In genomic region chr3:23620044-23620443, GRCh38 we compare ENCODE assay signal across 23 cellular contexts.
A peak's percentile ranks its signal among the peaks of the same experiment; 100 is the strongest.
DNase-seq lines count a peak whose midpoint lies in the region; ATAC-seq, FAIRE-seq and TF ChIP-seq lines count a peak whose summit lies in the region.
"Had no signal": no experiment of that assay in that cellular context is flagged by ENCODE, and none has a peak within 500 bp of the region (broad histone marks: within the 10 kb centered on the region; RNA-seq: fewer than 3 reads in every experiment).

No MANE protein-coding gene starts in this region.

- no peak overlapping the region for H2BK15ac ChIP-seq in mesendoderm (replicated peaks; ENCODE audit: low read depth)

- H3K23ac ChIP-seq in mesendoderm (ENCODE audit: low read length), result no peak overlapping the region

- H3K18ac ChIP-seq in mesendoderm (ENCODE audit: low read length), result no peak overlapping the region

- H3K36me3 ChIP-seq in endodermal cell (ENCODE audit: control insufficient read depth, insufficient read depth, low read length) (no peaks in the 10 kb centered on the region), mesendoderm (ENCODE audit: control insufficient read depth, insufficient read depth, low read length) (no peaks in the 10 kb centered on the region)
- H3K36me3 ChIP-seq: HAP-1, tibial nerve had no signal

- FAIRE-seq in A549 (lab: Jason Lieb, UNC), result no peak
- FAIRE-seq: endometrium, islet of Langerhans had no signal

- CTCF ChIA-PET in A549 (lab: Yijun Ruan, JAX), result interaction anchor here (1.4 kb wide), 1 partner anchor 141 kb away, joined by 3 read pairs; no protein-coding TSS in a partner anchor

- DNase-seq in A549 (ENCODE audit: low read depth in 1 of 2, low spot score in 1 of 2) (no peak), NB4 (ENCODE audit: low read depth) (peak; percentile 6), endodermal cell (peak; percentile 51), mesendoderm (peak; percentile 31), type B pancreatic cell (ENCODE audit: extremely low spot score, unreplicated experiment) (no peak), HPDE6-E6E7 (ENCODE audit: extremely low spot score) (no peak), islet precursor cell (no peak), NCI-H2081 (lab: John Stamatoyannopoulos, UW) (no peak)
- DNase-seq: activated CD4-positive, alpha-beta memory T cell treated with anti-CD3 and anti-CD28 coated beads, Interleukin-2, amount 10 ng/mL, durations not matched to agents 7 days and 5 days; activated gamma-delta T cell treated with Interleukin-2 at 50 U/mL for 16 hours; activated T-cell treated with anti-CD3 and anti-CD28 coated beads for 4 hours; NCI-H1436 treated with DMSO at 0.1 percent for 48 hours; NCI-H524; RPMI8226; stimulated activated CD4-positive, alpha-beta T cell treated with anti-CD3 and anti-CD28 coated beads, Interleukin-4, amount 100 ng/mL, for 24 hours; stimulated activated naive CD8-positive, alpha-beta T cell treated with anti-CD3 and anti-CD28 coated beads, Interleukin-15, amount 100 ng/mL, for 72 hours; T-helper 9 cell had no signal

- H3K4me2 ChIP-seq in A549, result no peak overlapping the region
- no peak overlapping the region for H3K4me2 ChIP-seq in mesendoderm (ENCODE audit: low read length)

- H3K9me3 Mint-ChIP-seq in endodermal cell (peaks cover 24% of the 10 kb centered on the region), type B pancreatic cell (peaks cover 11% of the 10 kb centered on the region)

- ATAC-seq in A549, result peak; percentile 43 to 47; a peak in 4 of 6 replicates
- ATAC-seq: activated CD4-positive, CD25-positive, alpha-beta regulatory T cell treated with anti-CD3 and anti-CD28 coated beads, Interleukin-2, amount 50 U/mL, for 24 hours; stimulated activated naive CD8-positive, alpha-beta T cell treated with anti-CD3 and anti-CD28 coated beads, Interleukin-15, amount 100 ng/mL, for 72 hours had no signal

- H3K4me1 ChIP-seq in A549, result no peaks in the 10 kb centered on the region
- no peaks in the 10 kb centered on the region for H3K4me1 ChIP-seq in endodermal cell (ENCODE audit: control insufficient read depth, insufficient read depth, low read length)
- H3K4me1 ChIP-seq in mesendoderm (ENCODE audit: control insufficient read depth, low read depth, low read length), result no peaks in the 10 kb centered on the region
- H3K4me1 ChIP-seq: HAP-1, tibial nerve had no signal

- no peak overlapping the region for H3K4ac ChIP-seq in mesendoderm (ENCODE audit: low read depth, low read length)

- no peak overlapping the region for H2BK5ac ChIP-seq in mesendoderm (ENCODE audit: low read length)

- H3K27me3 Mint-ChIP-seq in endodermal cell (ENCODE audit: insufficient read depth), result no peaks in the 10 kb centered on the region
- no peaks in the 10 kb centered on the region for H3K27me3 Mint-ChIP-seq in type B pancreatic cell
- H3K27me3 Mint-ChIP-seq: activated CD4-positive, alpha-beta memory T cell treated with anti-CD3 and anti-CD28 coated beads, Interleukin-2, amount 10 ng/mL, durations not matched to agents 7 days and 5 days; stimulated activated naive CD8-positive, alpha-beta T cell treated with anti-CD3 and anti-CD28 coated beads, Interleukin-15, amount 100 ng/mL, for 72 hours had no signal

- H3K4me3 Mint-ChIP-seq in endodermal cell, result no peak overlapping the region
- H3K4me3 Mint-ChIP-seq in type B pancreatic cell, result no peak overlapping the region
- H3K4me3 Mint-ChIP-seq: activated CD4-positive, alpha-beta memory T cell treated with anti-CD3 and anti-CD28 coated beads, Interleukin-2, amount 10 ng/mL, durations not matched to agents 7 days and 5 days; stimulated activated naive CD8-positive, alpha-beta T cell treated with anti-CD3 and anti-CD28 coated beads, Interleukin-15, amount 100 ng/mL, for 72 hours had no signal

- H3K27me3 ChIP-seq in endodermal cell (ENCODE audit: control insufficient read depth, insufficient read depth, low read length, poor library complexity, severe bottlenecking), result no peaks in the 10 kb centered on the region
- H3K27me3 ChIP-seq in mesendoderm (ENCODE audit: insufficient read depth, low read length, poor library complexity), result no peaks in the 10 kb centered on the region
- H3K27me3 ChIP-seq: tibial nerve had no signal

- H3K9me3 ChIP-seq in A549 (peaks cover under 1% of the 10 kb centered on the region; the same call in 1 of the 3 replicates), endodermal cell (ENCODE audit: control insufficient read depth, low read length) (peaks cover 4% of the 10 kb centered on the region)
- H3K9me3 ChIP-seq: HAP-1 had no signal

- no peaks in the 10 kb centered on the region for H3K36me3 Mint-ChIP-seq in endodermal cell (ENCODE audit: low read depth)
- H3K36me3 Mint-ChIP-seq in type B pancreatic cell, result no peaks in the 10 kb centered on the region

- H2AK5ac ChIP-seq in mesendoderm (ENCODE audit: low read length), result no peak overlapping the region

- H2BK120ac ChIP-seq in mesendoderm (ENCODE audit: low read depth, low read length), result no peak overlapping the region

- TF ChIP-seq POLR2A in A549 (IDR thresholded peaks at IDR 0.05; ENCODE audit: low read length), result no peak
- no peak for TF ChIP-seq POLR2A in NB4 (IDR thresholded peaks at IDR 0.05; ENCODE audit: extremely low read depth, insufficient read length)

- no peak for TF ChIP-seq EP300 in A549 (IDR thresholded peaks at IDR 0.05)

- no peak for TF ChIP-seq RAD21 in A549 (conservative IDR thresholded peaks at IDR 0.05 in 1 of 2, IDR thresholded peaks at IDR 0.05 in 1 of 2)

- TF ChIP-seq CTCF in A549 (IDR thresholded peaks at IDR 0.05), result no peak
- no peak for TF ChIP-seq CTCF in NB4 (IDR thresholded peaks at IDR 0.05; ENCODE audit: low read depth, low read length)
- no peak for TF ChIP-seq CTCF in endodermal cell (conservative IDR thresholded peaks at IDR 0.05)
- no peak for TF ChIP-seq CTCF in type B pancreatic cell (conservative IDR thresholded peaks at IDR 0.05)

- H3K27ac ChIP-seq in A549 (no peak overlapping the region), endodermal cell (ENCODE audit: low read depth, low read length) (no peak overlapping the region), mesendoderm (ENCODE audit: low read depth, low read length) (no peak overlapping the region)
- H3K27ac ChIP-seq: C4-2B, tibial nerve had no signal

- no peak overlapping the region for H3K56ac ChIP-seq in mesendoderm (ENCODE audit: low read length)

- no peak overlapping the region for H4K8ac ChIP-seq in mesendoderm (ENCODE audit: low read depth, low read length)

- H3K4me1 Mint-ChIP-seq in endodermal cell, result peaks cover 4% of the 10 kb centered on the region
- peaks cover 4% of the 10 kb centered on the region for H3K4me1 Mint-ChIP-seq in type B pancreatic cell (ENCODE audit: unreplicated experiment)

- no peaks in the 10 kb centered on the region for H3K79me1 ChIP-seq in mesendoderm (ENCODE audit: low read length)

- no peaks in the 10 kb centered on the region for H3K79me2 ChIP-seq in mesendoderm (ENCODE audit: control insufficient read depth, insufficient read depth, low read length)

- POLR2A ChIA-PET in A549 (lab: Yijun Ruan, JAX), result no interaction called here

- H3K4me3 ChIP-seq in A549 (no peak overlapping the region), NB4 (ENCODE audit: low read depth, low read length) (no peak overlapping the region), endodermal cell (ENCODE audit: low read length) (no peak overlapping the region), mesendoderm (ENCODE audit: low read length) (no peak overlapping the region)
- H3K4me3 ChIP-seq: HAP-1, tibial nerve had no signal

- no peak overlapping the region for H4K5ac ChIP-seq in mesendoderm (ENCODE audit: low read length)

- 79% methylated on average over 6 of the region's 6 CpGs for WGBS in A549 (ENCODE audit: missing lambda C conversion rate)
- WGBS in endodermal cell (ENCODE audit: insufficient coverage in 1 of 2, insufficient read length in 1 of 2), 2 experiments, result 84 to 87% methylated on average over 4 to 6 of the region's 6 CpGs
- no CpG with 5 or more reads among the region's 6 CpGs for WGBS in mesendoderm (ENCODE audit: extremely low coverage, insufficient coverage, low lambda C conversion rate)

- H3K9ac ChIP-seq in endodermal cell (ENCODE audit: extremely low read depth, low read length, poor library complexity, severe bottlenecking), result no peak overlapping the region
- H3K9ac ChIP-seq in mesendoderm (ENCODE audit: low read length), result no peak overlapping the region

- H3K27ac Mint-ChIP-seq in endodermal cell (no peak overlapping the region), type B pancreatic cell (no peak overlapping the region)
- H3K27ac Mint-ChIP-seq: activated CD4-positive, alpha-beta memory T cell treated with anti-CD3 and anti-CD28 coated beads, Interleukin-2, amount 10 ng/mL, durations not matched to agents 7 days and 5 days; stimulated activated naive CD8-positive, alpha-beta T cell treated with anti-CD3 and anti-CD28 coated beads, Interleukin-15, amount 100 ng/mL, for 72 hours had no signal

TF ChIP-seq in A549, 52 proteins besides CTCF, POLR2A, EP300 and RAD21 (continues in another document):
- no peak for TF ChIP-seq SMC3 (IDR thresholded peaks at IDR 0.05)
- no peak for TF ChIP-seq BHLHE40 (IDR thresholded peaks at IDR 0.05; ENCODE audit: low read depth, low read length)
- no peak for TF ChIP-seq RCOR1 (IDR thresholded peaks at IDR 0.05; ENCODE audit: low read depth, low read length)
- no peak for TF ChIP-seq BCL3 (IDR thresholded peaks at IDR 0.05)
- TF ChIP-seq ELK1 (IDR thresholded peaks at IDR 0.05; ENCODE audit: low read depth, low read length), result no peak
- no peak for TF ChIP-seq MAX (IDR thresholded peaks at IDR 0.05)
- no peak for TF ChIP-seq SREBF2 (IDR thresholded peaks at IDR 0.05)
- TF ChIP-seq CHD2 (IDR thresholded peaks at IDR 0.05; ENCODE audit: low read length, partially characterized antibody), result no peak

Comparison
In these comparisons a context has a peak if more than half of its experiments do, and no peak if none do; other contexts are left out.
1. DNase-seq: peak in NB4 (single experiment), endodermal cell (single experiment) and mesendoderm (single experiment); none in A549 (0 of 2), type B pancreatic cell (single experiment), HPDE6-E6E7 (single experiment), islet precursor cell (single experiment) and NCI-H2081 (0 of 2).